Comparison of ENCODE assay signal across 26 cellular contexts in genomic region chr12:6819069-6820030, GRCh38. TPM values are rescaled to one million over a fixed set of nuclear protein-coding genes. Genes with fewer than 3 reads are reported as not detected.
DNase-seq lines count a peak whose midpoint lies in the region; ATAC-seq and TF ChIP-seq lines count a peak whose summit lies in the region.
"Had no signal": no experiment of that assay in that cellular context is flagged by ENCODE, and none has a peak within 500 bp of the region (broad histone marks: within the 10 kb centered on the region; RNA-seq: fewer than 3 reads in every experiment).

No MANE protein-coding gene starts in this region.

- WGBS in mesodermal cell (ENCODE audit: insufficient coverage in 2 of 2), 2 experiments, result 78 to 86% methylated on average over 10 to 13 of the region's 13 CpGs

- H3K36me3 Mint-ChIP-seq in dendritic cell treated with granulocyte-macrophage colony-stimulating factor and Interleukin-4, amounts not matched to agents 40 ng/mL and 50 ng/mL, for 4 days (ENCODE audit: low read depth), result peaks cover 69% of the 10 kb centered on the region

- H3K9me3 ChIP-seq in HEK293 (ENCODE audit: control insufficient read depth, insufficient read depth, low read depth, low read length) (no peaks in the 10 kb centered on the region), mesodermal cell (ENCODE audit: control insufficient read depth, low read length) (no peaks in the 10 kb centered on the region)
- H3K9me3 ChIP-seq: esophagus squamous epithelium, gastroesophageal sphincter, SJSA1 had no signal

- H3K27me3 Mint-ChIP-seq in dendritic cell treated with granulocyte-macrophage colony-stimulating factor and Interleukin-4, amounts not matched to agents 40 ng/mL and 50 ng/mL, for 4 days, result peaks cover 4% of the 10 kb centered on the region

- intact Hi-C loops in dendritic cell treated with granulocyte-macrophage colony-stimulating factor and Interleukin-4, amounts not matched to agents 40 ng/mL and 50 ng/mL, for 4 days (cut with micrococcal nuclease), result loop anchor here (5.0 kb wide), 1 partner anchor 32 kb away; the partner anchor contains the start of gene CD4

- TF ChIP-seq CTCF in 22Rv1 (IDR thresholded peaks at IDR 0.05), result no peak
- TF ChIP-seq CTCF in HEK293 (tag by site-specific recombination; IDR thresholded peaks at IDR 0.05), result no peak

- DNase-seq in COLO668 (lab: John Stamatoyannopoulos, UW; ENCODE audit: unreplicated experiment), result no peak
- DNase-seq in DMS 273 treated with DMSO at 0.1 percent for 48 hours (lab: John Stamatoyannopoulos, UW), result no peak
- DNase-seq: activated CD4-positive, alpha-beta memory T cell treated with anti-CD3 and anti-CD28 coated beads for 36 hours; activated naive CD4-positive, alpha-beta T cell; activated T-cell treated with anti-CD3 and anti-CD28 coated beads for 4 hours; amygdala; central memory CD4-positive, alpha-beta T cell; effector CD8-positive, alpha-beta T cell; esophagus squamous epithelium; GF-D8; GOT3; left colon; NCI-H1092; NCI-H1930; NCI-H226; PC-9; right cardiac atrium; substantia nigra had no signal

- POLR2A ChIA-PET in HEK293 (lab: Yijun Ruan, JAX), result no interaction called here

- H3K4me3 ChIP-seq in HEK293 (ENCODE audit: low read depth, low read length) (no peak overlapping the region), mesodermal cell (ENCODE audit: extremely low read depth, insufficient read depth, low read length, poor library complexity, severe bottlenecking) (no peak overlapping the region)
- H3K4me3 ChIP-seq: esophagus squamous epithelium, gastroesophageal sphincter, PC-9, SJSA1 had no signal

- H3K36me3 ChIP-seq in HEK293 (ENCODE audit: control insufficient read depth in 2 of 2, insufficient read depth in 1 of 2, low read length in 2 of 2) (peaks cover 0 to 3% of the 10 kb centered on the region in 2 experiments; a peak in 1 of 3 replicates), mesodermal cell (ENCODE audit: control insufficient read depth, insufficient read depth, low read length) (peaks cover 2% of the 10 kb centered on the region)
- H3K36me3 ChIP-seq: esophagus squamous epithelium, gastroesophageal sphincter, SJSA1 had no signal

- H3K27ac Mint-ChIP-seq in dendritic cell treated with granulocyte-macrophage colony-stimulating factor and Interleukin-4, amounts not matched to agents 40 ng/mL and 50 ng/mL, for 4 days, result peak overlapping the region; percentile 78
- H3K27ac Mint-ChIP-seq: activated CD4-positive, alpha-beta memory T cell treated with anti-CD3 and anti-CD28 coated beads for 36 hours had no signal

- no peak for ATAC-seq in GM21737 (IDR thresholded peaks at IDR 0.05; ENCODE audit: unreplicated experiment)
- ATAC-seq in GM18868 (IDR thresholded peaks at IDR 0.05; ENCODE audit: unreplicated experiment), result no peak
- ATAC-seq: gastroesophageal sphincter, left colon, right cardiac atrium had no signal

- no peak overlapping the region for H3K4me3 Mint-ChIP-seq in dendritic cell treated with granulocyte-macrophage colony-stimulating factor and Interleukin-4, amounts not matched to agents 40 ng/mL and 50 ng/mL, for 4 days
- H3K4me3 Mint-ChIP-seq: activated CD4-positive, alpha-beta memory T cell treated with anti-CD3 and anti-CD28 coated beads for 36 hours had no signal

- H3K9me3 Mint-ChIP-seq in dendritic cell treated with granulocyte-macrophage colony-stimulating factor and Interleukin-4, amounts not matched to agents 40 ng/mL and 50 ng/mL, for 4 days, result no peaks in the 10 kb centered on the region
- H3K9me3 Mint-ChIP-seq: activated CD4-positive, alpha-beta memory T cell treated with anti-CD3 and anti-CD28 coated beads for 36 hours had no signal

- CTCF ChIA-PET in HEK293 (lab: Yijun Ruan, JAX), result interaction anchor here (1.4 to 2.0 kb wide), 2 partner anchors 53 to 67 kb away, joined by 5 to 9 read pairs; partner anchors contain the start of genes MLF2 and PTMS

- H3K4me1 Mint-ChIP-seq in dendritic cell treated with granulocyte-macrophage colony-stimulating factor and Interleukin-4, amounts not matched to agents 40 ng/mL and 50 ng/mL, for 4 days (ENCODE audit: low read depth), result peaks cover 69% of the 10 kb centered on the region

- H3K27ac ChIP-seq in 22Rv1 (peak overlapping the region; percentile 59), HEK293 (ENCODE audit: extremely low read depth, low read depth, low read length) (no peak overlapping the region), mesodermal cell (ENCODE audit: low read depth, low read length, severe bottlenecking) (peak overlapping the region; percentile 41)
- H3K27ac ChIP-seq: esophagus squamous epithelium, gastroesophageal sphincter, PC-9, SJSA1 had no signal

- H3K4me1 ChIP-seq in HEK293 (ENCODE audit: control insufficient read depth, insufficient read depth, low read length) (peaks cover 6% of the 10 kb centered on the region; the same call in 1 of the 2 replicates), mesodermal cell (ENCODE audit: control insufficient read depth, insufficient read depth, low read length, poor library complexity, severe bottlenecking) (peaks cover 40% of the 10 kb centered on the region)
- H3K4me1 ChIP-seq: SJSA1 had no signal

TF ChIP-seq in HEK293, 187 proteins besides CTCF, POLR2A, EP300 and RAD21:
- TF ChIP-seq ZNF473 (tag by site-specific recombination; IDR thresholded peaks at IDR 0.05) (no peak), ZNF600 (tag by site-specific recombination; IDR thresholded peaks at IDR 0.05) (0 out of 2 replicates have a peak, but pooled peaks have one; percentile 16)

RNA-seq across cellular contexts. Expression of gene GPR162, which starts 2.3 kb away (rescaled TPM):
- 26.1 TPM for polyA plus RNA-seq in mesodermal cell (2013, experiment 1 of 2)
- 22.3 TPM for polyA plus RNA-seq in mesodermal cell (2013, experiment 2 of 2)

RNA-seq across cellular contexts. Expression of gene P3H3, which starts 8.9 kb away (rescaled TPM):
- 66.2 TPM for polyA plus RNA-seq in mesodermal cell (2013, experiment 1 of 2)
- 55.7 TPM for polyA plus RNA-seq in mesodermal cell (2013, experiment 2 of 2)

RNA-seq across cellular contexts. Expression of gene GNB3, which starts 21.4 kb away (rescaled TPM):
- polyA plus RNA-seq in mesodermal cell (2013, experiment 1 of 2), result 11.8 TPM
- 10.8 TPM for polyA plus RNA-seq in mesodermal cell (2013, experiment 2 of 2)

RNA-seq across cellular contexts. Expression of gene CD4, which starts 30.0 kb away (rescaled TPM):
- polyA plus RNA-seq in mesodermal cell (2013, experiment 1 of 2), result 6.0 TPM
- 6.5 TPM for polyA plus RNA-seq in mesodermal cell (2013, experiment 2 of 2)

RNA-seq across cellular contexts. Expression of gene CDCA3, which starts 31.7 kb away (rescaled TPM):
- 53.9 TPM for polyA plus RNA-seq in mesodermal cell (2013, experiment 1 of 2)
- polyA plus RNA-seq in mesodermal cell (2013, experiment 2 of 2), result 56.1 TPM
